2 cellular contexts compared by ENCODE assay signal in genomic region chr5:39437469-39437868, GRCh38.
TF ChIP-seq lines count a peak whose summit lies in the region.

No MANE protein-coding gene starts in this region.

TF ChIP-seq in K562, 482 proteins besides CTCF, POLR2A, EP300 and RAD21 (continued from another document):
- TF ChIP-seq, protein P1, sequence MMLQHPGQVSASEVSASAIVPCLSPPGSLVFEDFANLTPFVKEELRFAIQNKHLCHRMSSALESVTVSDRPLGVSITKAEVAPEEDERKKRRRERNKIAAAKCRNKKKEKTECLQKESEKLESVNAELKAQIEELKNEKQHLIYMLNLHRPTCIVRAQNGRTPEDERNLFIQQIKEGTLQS (IDR thresholded peaks at IDR 0.05): peak; percentile 61
- TF ChIP-seq, protein P1 (CRISPR knock-in tag; conservative IDR thresholded peaks at IDR 0.05): no peak
- peak; percentile 39; the same call in 1 of the 2 replicates for TF ChIP-seq JUND (IDR thresholded peaks at IDR 0.05; ENCODE audit: borderline replicate concordance, low read depth, low read length)
- 0 out of 3 replicates have a peak, but pooled peaks have one; percentile 15 for TF ChIP-seq JUND (tag; IDR thresholded peaks at IDR 0.05; ENCODE audit: borderline replicate concordance, low read depth, low read length)
- peak; percentile 24; the same call in 1 of the 2 replicates for TF ChIP-seq ATF7 (IDR thresholded peaks at IDR 0.05)

TF ChIP-seq in HepG2, 621 proteins besides CTCF, POLR2A, EP300 and RAD21 (continued from another document and continues in another):
- TF ChIP-seq ZNF784 (CRISPR knock-in tag; IDR thresholded peaks at IDR 0.05; ENCODE audit: borderline replicate concordance) (no peak; the same call in 1 of the 2 replicates), ZZZ3 (CRISPR knock-in tag; IDR thresholded peaks at IDR 0.05; ENCODE audit: borderline replicate concordance) (no peak), MIER3 (CRISPR knock-in tag; IDR thresholded peaks at IDR 0.05; ENCODE audit: borderline replicate concordance) (peak; percentile 69; the same call in 1 of the 2 replicates), ZNF576 (CRISPR knock-in tag; IDR thresholded peaks at IDR 0.05) (no peak), NR2F2 (IDR thresholded peaks at IDR 0.05; ENCODE audit: borderline replicate concordance, low read depth) (peak; percentile 69), GABPA (IDR thresholded peaks at IDR 0.05; ENCODE audit: low read depth, low read length) (no peak), GABPA (CRISPR knock-in tag; IDR thresholded peaks at IDR 0.05; ENCODE audit: low read depth) (peak; percentile 67), ZNF891 (CRISPR knock-in tag; IDR thresholded peaks at IDR 0.05) (no peak), NCOR1 (IDR thresholded peaks at IDR 0.05; ENCODE audit: borderline replicate concordance, low read length) (peak; percentile 72; the same call in 1 of the 2 replicates), ZNF609 (CRISPR knock-in tag; IDR thresholded peaks at IDR 0.05; ENCODE audit: borderline replicate concordance) (peak; percentile 98), ZNF670 (CRISPR knock-in tag; IDR thresholded peaks at IDR 0.05; ENCODE audit: borderline replicate concordance) (0 out of 2 replicates have a peak, but pooled peaks have one; percentile 38), ZNF574 (CRISPR knock-in tag; IDR thresholded peaks at IDR 0.05) (0 out of 2 replicates have a peak, but pooled peaks have one; percentile 25), RFXANK (CRISPR knock-in tag; IDR thresholded peaks at IDR 0.05) (peak; percentile 70; the same call in 1 of the 2 replicates), ZKSCAN5 (CRISPR knock-in tag; IDR thresholded peaks at IDR 0.05) (no peak), ZNF687 (CRISPR knock-in tag; IDR thresholded peaks at IDR 0.05) (no peak), ZNF607 (CRISPR knock-in tag; IDR thresholded peaks at IDR 0.05; ENCODE audit: borderline replicate concordance) (peak; percentile 49; the same call in 1 of the 2 replicates), ZNF24 (IDR thresholded peaks at IDR 0.05) (no peak), NCOA2 (CRISPR knock-in tag; IDR thresholded peaks at IDR 0.05) (peak; percentile 72), RORA (CRISPR knock-in tag; IDR thresholded peaks at IDR 0.05) (no peak), LCORL (IDR thresholded peaks at IDR 0.05) (no peak), LCORL (CRISPR knock-in tag; IDR thresholded peaks at IDR 0.05) (peak; percentile 72; the same call in 1 of the 2 replicates), KLF16 (CRISPR knock-in tag; IDR thresholded peaks at IDR 0.05) (0 out of 4 replicates have a peak, but pooled peaks of 1 of the 2 experiments have one; percentile 44), SMAD9 (CRISPR knock-in tag; IDR thresholded peaks at IDR 0.05) (no peak), BRD4 (CRISPR knock-in tag; IDR thresholded peaks at IDR 0.05) (no peak), ZBTB43 (CRISPR knock-in tag; conservative IDR thresholded peaks at IDR 0.05) (no peak), ZNF124 (CRISPR knock-in tag; IDR thresholded peaks at IDR 0.05) (0 out of 2 replicates have a peak, but pooled peaks have one; percentile 48), HDAC1 (CRISPR knock-in tag; IDR thresholded peaks at IDR 0.05) (peak; percentile 61; the same call in 1 of the 2 replicates)
- TF ChIP-seq, protein P2, sequence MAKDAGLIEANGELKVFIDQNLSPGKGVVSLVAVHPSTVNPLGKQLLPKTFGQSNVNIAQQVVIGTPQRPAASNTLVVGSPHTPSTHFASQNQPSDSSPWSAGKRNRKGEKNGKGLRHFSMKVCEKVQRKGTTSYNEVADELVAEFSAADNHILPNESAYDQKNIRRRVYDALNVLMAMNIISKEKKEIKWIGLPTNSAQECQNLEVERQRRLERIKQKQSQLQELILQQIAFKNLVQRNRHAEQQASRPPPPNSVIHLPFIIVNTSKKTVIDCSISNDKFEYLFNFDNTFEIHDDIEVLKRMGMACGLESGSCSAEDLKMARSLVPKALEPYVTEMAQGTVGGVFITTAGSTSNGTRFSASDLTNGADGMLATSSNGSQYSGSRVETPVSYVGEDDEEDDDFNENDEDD (CRISPR knock-in tag; IDR thresholded peaks at IDR 0.05; ENCODE audit: borderline replicate concordance): peak; percentile 21; the same call in 1 of the 2 replicates
- TF ChIP-seq, protein P3, sequence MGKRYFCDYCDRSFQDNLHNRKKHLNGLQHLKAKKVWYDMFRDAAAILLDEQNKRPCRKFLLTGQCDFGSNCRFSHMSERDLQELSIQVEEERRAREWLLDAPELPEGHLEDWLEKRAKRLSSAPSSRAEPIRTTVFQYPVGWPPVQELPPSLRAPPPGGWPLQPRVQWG (CRISPR knock-in tag; IDR thresholded peaks at IDR 0.05; ENCODE audit: borderline replicate concordance, low read depth): no peak
- TF ChIP-seq, protein P4, sequence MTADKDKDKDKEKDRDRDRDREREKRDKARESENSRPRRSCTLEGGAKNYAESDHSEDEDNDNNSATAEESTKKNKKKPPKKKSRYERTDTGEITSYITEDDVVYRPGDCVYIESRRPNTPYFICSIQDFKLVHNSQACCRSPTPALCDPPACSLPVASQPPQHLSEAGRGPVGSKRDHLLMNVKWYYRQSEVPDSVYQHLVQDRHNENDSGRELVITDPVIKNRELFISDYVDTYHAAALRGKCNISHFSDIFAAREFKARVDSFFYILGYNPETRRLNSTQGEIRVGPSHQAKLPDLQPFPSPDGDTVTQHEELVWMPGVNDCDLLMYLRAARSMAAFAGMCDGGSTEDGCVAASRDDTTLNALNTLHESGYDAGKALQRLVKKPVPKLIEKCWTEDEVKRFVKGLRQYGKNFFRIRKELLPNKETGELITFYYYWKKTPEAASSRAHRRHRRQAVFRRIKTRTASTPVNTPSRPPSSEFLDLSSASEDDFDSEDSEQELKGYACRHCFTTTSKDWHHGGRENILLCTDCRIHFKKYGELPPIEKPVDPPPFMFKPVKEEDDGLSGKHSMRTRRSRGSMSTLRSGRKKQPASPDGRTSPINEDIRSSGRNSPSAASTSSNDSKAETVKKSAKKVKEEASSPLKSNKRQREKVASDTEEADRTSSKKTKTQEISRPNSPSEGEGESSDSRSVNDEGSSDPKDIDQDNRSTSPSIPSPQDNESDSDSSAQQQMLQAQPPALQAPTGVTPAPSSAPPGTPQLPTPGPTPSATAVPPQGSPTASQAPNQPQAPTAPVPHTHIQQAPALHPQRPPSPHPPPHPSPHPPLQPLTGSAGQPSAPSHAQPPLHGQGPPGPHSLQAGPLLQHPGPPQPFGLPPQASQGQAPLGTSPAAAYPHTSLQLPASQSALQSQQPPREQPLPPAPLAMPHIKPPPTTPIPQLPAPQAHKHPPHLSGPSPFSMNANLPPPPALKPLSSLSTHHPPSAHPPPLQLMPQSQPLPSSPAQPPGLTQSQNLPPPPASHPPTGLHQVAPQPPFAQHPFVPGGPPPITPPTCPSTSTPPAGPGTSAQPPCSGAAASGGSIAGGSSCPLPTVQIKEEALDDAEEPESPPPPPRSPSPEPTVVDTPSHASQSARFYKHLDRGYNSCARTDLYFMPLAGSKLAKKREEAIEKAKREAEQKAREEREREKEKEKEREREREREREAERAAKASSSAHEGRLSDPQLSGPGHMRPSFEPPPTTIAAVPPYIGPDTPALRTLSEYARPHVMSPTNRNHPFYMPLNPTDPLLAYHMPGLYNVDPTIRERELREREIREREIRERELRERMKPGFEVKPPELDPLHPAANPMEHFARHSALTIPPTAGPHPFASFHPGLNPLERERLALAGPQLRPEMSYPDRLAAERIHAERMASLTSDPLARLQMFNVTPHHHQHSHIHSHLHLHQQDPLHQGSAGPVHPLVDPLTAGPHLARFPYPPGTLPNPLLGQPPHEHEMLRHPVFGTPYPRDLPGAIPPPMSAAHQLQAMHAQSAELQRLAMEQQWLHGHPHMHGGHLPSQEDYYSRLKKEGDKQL (CRISPR knock-in tag; IDR thresholded peaks at IDR 0.05; ENCODE audit: low read depth): peak; percentile 95
